13 cellular contexts compared by ENCODE assay signal in the genomic region with DNA sequence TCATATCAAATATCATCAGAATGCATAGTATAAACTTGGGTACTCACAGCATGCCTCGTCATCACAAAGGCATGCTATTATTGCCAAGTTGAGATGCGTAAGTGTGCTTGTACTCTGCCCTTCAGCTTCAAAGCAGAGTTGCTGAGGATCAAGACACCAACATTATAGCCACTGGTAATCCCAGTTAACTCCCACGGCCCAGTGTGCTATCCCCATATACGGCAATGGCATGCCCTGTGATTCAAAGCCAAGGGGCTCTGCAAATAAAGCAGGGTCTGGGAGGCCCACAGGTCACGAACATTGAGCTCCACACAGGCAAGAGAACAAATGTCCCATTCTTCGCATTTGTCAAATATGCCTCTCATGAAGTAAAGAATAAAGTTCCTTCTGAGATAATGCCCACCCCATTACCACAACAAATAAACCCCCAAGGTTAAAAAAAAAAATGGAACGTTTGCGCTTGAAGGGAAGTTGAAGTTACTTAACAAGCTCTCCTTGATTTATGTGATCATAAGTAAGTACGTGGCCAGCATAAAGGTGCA.
DNase-seq lines count a peak whose midpoint lies in the region; ATAC-seq lines count a peak whose summit lies in the region.
"Had no signal": no experiment of that assay in that cellular context is flagged by ENCODE, and none has a peak within 500 bp of the region (broad histone marks: within the 10 kb centered on the region; RNA-seq: fewer than 3 reads in every experiment).

No MANE protein-coding gene starts in this region.

- intact Hi-C loops in sciatic nerve (cut with DNase I) = no loop called here

- DNase-seq in A172 (ENCODE audit: low spot score) (peak; percentile 57), HS-27A (ENCODE audit: low read depth) (peak; percentile 97), amniotic epithelial cell (ENCODE audit: low read depth) (peak; percentile 94), foreskin melanocyte (peak; percentile 94), sciatic nerve (ENCODE audit: low spot score) (no peak)
- DNase-seq: amygdala; DMS79; NCI-H1048; stimulated activated CD4-positive, alpha-beta T cell treated with anti-CD3 and anti-CD28 coated beads, Interleukin-12 subunit alpha, Interleukin-12 subunit beta, amount 100 ng/mL, for 4 hours; upper lobe of left lung had no signal

- no peak for ATAC-seq in HG02610 (IDR thresholded peaks at IDR 0.05; ENCODE audit: unreplicated experiment)
- no peak for ATAC-seq in HG03442 (IDR thresholded peaks at IDR 0.05; ENCODE audit: unreplicated experiment)
- no peak for ATAC-seq in HG02840 (IDR thresholded peaks at IDR 0.05; ENCODE audit: low FRiP score, unreplicated experiment)
- no peak for ATAC-seq in sciatic nerve
